1 cellular context compared by ENCODE assay signal in the genomic region with DNA sequence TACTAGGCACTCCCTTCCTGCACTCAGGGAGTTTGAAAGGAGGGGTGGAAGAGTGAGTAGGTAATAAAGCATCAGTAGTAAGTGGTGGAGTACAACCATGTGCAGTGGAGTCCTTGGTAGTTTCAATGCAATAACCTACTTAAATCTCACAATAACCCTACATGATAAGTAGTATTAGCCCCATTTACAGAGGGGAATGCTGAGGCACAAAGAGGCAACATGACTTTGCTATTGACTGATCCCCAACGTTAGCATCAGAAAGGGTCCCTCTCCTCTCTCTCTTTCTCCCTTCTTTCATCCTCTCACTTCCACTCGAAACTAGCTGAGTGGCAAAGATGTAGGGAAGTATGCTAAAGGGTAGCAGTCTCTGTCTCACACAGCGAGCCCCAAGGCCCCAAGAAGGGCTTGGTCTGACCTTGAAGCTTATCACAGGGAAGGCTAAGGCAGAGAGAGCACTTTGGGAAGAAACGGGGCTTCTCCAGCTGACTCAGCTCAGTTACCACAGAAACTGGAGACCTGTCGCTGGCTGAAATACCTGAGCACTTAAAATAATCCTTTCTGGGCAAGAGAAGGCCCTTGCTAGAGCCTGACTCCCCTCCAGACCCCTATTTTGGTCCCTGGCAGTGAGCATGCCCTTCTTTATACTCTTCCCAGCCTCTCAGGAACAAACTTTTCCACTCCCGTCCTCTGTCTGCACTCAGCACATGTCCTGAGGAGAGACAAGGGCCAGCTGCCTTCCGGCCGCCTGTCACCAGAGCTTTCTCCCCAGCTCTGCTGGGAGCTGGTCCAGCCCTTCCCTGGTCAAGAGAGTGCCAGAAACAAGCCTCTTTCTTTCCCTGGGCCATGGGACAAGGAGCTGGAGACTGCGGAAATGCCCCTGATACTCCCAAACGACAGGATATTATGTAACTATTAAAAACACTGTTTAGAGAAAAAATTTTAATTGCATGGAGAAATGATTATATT.
TF ChIP-seq lines count a peak whose summit lies in the region.

No MANE protein-coding gene starts in this region.

TF ChIP-seq in IMR-90, 13 proteins besides CTCF, POLR2A, EP300 and RAD21:
- TF ChIP-seq CEBPB (IDR thresholded peaks at IDR 0.05; ENCODE audit: low read depth, low read length) (no peak), RFX5 (IDR thresholded peaks at IDR 0.05; ENCODE audit: low read depth, low read length) (no peak), MAZ (IDR thresholded peaks at IDR 0.05; ENCODE audit: borderline replicate concordance, low read depth, low read length) (no peak), CHD1 (IDR thresholded peaks at IDR 0.05; ENCODE audit: low read depth, low read length) (no peak), RCOR1 (IDR thresholded peaks at IDR 0.05; ENCODE audit: insufficient replicate concordance, low read length) (no peak), MAFK (IDR thresholded peaks at IDR 0.05; ENCODE audit: low read depth, low read length) (no peak), FOS (IDR thresholded peaks at IDR 0.05; ENCODE audit: low read depth, low read length) (no peak), ELK1 (IDR thresholded peaks at IDR 0.05; ENCODE audit: borderline replicate concordance, low read depth, low read length) (no peak), BHLHE40 (IDR thresholded peaks at IDR 0.05; ENCODE audit: low read depth, low read length) (no peak), SMC3 (IDR thresholded peaks at IDR 0.05; ENCODE audit: low read depth, low read length) (no peak), NFE2L2 (IDR thresholded peaks at IDR 0.05; ENCODE audit: low read depth, low read length) (no peak), MXI1 (IDR thresholded peaks at IDR 0.05; ENCODE audit: borderline replicate concordance, low read depth, low read length) (no peak)
- TF ChIP-seq, protein P1, sequence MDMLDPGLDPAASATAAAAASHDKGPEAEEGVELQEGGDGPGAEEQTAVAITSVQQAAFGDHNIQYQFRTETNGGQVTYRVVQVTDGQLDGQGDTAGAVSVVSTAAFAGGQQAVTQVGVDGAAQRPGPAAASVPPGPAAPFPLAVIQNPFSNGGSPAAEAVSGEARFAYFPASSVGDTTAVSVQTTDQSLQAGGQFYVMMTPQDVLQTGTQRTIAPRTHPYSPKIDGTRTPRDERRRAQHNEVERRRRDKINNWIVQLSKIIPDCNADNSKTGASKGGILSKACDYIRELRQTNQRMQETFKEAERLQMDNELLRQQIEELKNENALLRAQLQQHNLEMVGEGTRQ (IDR thresholded peaks at IDR 0.05; ENCODE audit: low read depth, low read length): no peak
TF ChIP-seq in IMR-90: peak in this region for 0.
